ENCODE assay signal across 8 cellular contexts in the genomic region with DNA sequence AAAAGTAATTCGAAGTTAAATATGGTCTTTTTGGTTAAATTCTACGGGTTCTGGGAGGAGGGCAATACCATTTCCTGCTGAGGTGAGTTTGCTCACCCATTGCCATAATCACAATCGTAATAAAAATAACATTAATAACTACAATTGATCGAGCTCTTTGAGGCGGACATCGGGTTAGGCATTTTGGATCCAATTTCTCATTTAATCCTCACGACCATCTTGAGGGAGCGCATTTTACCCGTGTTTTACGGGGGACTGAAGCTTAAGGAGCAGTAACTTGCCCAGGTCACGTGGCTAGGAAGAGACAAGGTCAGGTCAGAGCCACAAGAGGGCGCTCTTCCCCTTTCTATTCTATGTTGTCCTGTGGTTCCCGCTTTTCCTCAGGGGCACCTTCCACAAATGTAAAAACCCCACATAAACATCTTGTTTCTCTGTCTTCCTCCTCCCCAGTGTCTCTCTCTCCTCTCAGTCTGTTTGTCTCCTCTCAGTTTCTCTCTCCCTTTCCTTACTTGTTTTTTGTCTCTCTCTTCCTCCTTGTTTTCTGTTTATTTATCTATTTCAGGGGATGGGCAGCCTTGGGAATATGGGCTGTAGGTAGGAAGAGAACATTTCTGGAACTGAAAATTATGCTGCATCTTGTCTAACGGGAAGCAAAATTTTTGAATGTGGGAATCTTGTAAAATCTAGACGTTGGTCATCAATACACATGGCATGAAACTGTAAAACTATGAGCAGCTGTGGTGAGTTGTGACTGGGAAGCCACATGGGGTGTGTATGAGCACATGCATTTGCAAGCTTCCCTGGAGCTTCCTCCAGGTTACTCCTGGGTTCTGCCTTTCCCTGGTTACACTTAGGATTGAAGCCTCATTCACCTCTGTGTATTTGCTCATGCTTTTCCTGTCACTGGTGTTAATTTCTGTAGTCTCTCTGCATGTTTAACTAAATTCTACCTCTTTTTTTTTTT.
DNase-seq lines count a peak whose midpoint lies in the region; ATAC-seq and TF ChIP-seq lines count a peak whose summit lies in the region.

No MANE protein-coding gene starts in this region.

- H3K27ac Mint-ChIP-seq in CD14-positive monocyte: no peak overlapping the region

- intact Hi-C loops in CD14-positive monocyte (cut with micrococcal nuclease): no loop called here

- ATAC-seq in GM19372 (IDR thresholded peaks at IDR 0.05; ENCODE audit: low read depth, unreplicated experiment): peak; percentile 71
- peak; percentile 83 for ATAC-seq in HG03521 (IDR thresholded peaks at IDR 0.05; ENCODE audit: unreplicated experiment)

- peak; percentile 97 for TF ChIP-seq CTCF in CD14-positive monocyte (IDR thresholded peaks at IDR 0.05)

- H3K4me1 Mint-ChIP-seq in CD14-positive monocyte: peaks cover 21% of the 10 kb centered on the region

- H3K27me3 Mint-ChIP-seq in CD14-positive monocyte (ENCODE audit: low read depth in 3 of 3): peaks cover 34 to 43% (median 37%) of the 10 kb centered on the region in 3 donors

- peaks cover 2 to 7% of the 10 kb centered on the region in 2 donors for H3K36me3 Mint-ChIP-seq in CD14-positive monocyte

- no peak for DNase-seq in CD14-positive monocyte (ENCODE audit: low spot score)
- DNase-seq in NCI-H526 (lab: John Stamatoyannopoulos, UW): peak; percentile 59 to 86
- DNase-seq in activated CD4-positive, alpha-beta T cell treated with anti-CD3 and anti-CD28 coated beads, Interleukin-2, amount 50 U/mL, for 48 hours: peak; percentile 72 to 81
- peak; percentile 60 for DNase-seq in effector CD4-positive, alpha-beta T cell
- peak; percentile 85 to 88 for DNase-seq in lung microvascular endothelial cell (ENCODE audit: low read depth in 2 of 2)
- DNase-seq in stimulated activated CD4-positive, alpha-beta T cell treated with anti-CD3 and anti-CD28 coated beads, TNF-alpha, amount 100 ng/mL, for 24 hours (ENCODE audit: low read depth in 3 of 3): peak; percentile 35 to 60 (median 54)

- peaks cover 0 to 14% (median 2%) of the 10 kb centered on the region in 7 donors for H3K9me3 Mint-ChIP-seq in CD14-positive monocyte

- peak overlapping the region; percentile 80 to 98 for H3K4me3 Mint-ChIP-seq in CD14-positive monocyte
